In genomic region chr12:8844665-8845064, GRCh38 we compare ENCODE assay signal across 1 cellular context.
TF ChIP-seq lines count a peak whose summit lies in the region.

No MANE protein-coding gene starts in this region.

TF ChIP-seq in GM23338, 12 proteins besides CTCF, POLR2A, EP300 and RAD21 (continued from another document):
- TF ChIP-seq ZNF462 (CRISPR knock-in tag; IDR thresholded peaks at IDR 0.05), result no peak
- no peak for TF ChIP-seq EZH2 (IDR thresholded peaks at IDR 0.05; ENCODE audit: low read depth, unreplicated experiment)
- TF ChIP-seq NANOG (IDR thresholded peaks at IDR 0.05; ENCODE audit: borderline replicate concordance), result no peak
- no peak for TF ChIP-seq ETS1 (IDR thresholded peaks at IDR 0.05)
- TF ChIP-seq POLR2AphosphoS5 (IDR thresholded peaks at IDR 0.05; ENCODE audit: low read depth), result no peak
- TF ChIP-seq ZNF331 (CRISPR knock-in tag; IDR thresholded peaks at IDR 0.05; ENCODE audit: low read depth), result no peak
